ENCODE assay signal across 26 cellular contexts in genomic region chr2:15754703-15755099, GRCh38.
"Had no signal": no experiment of that assay in that cellular context is flagged by ENCODE, and none has a peak within 500 bp of the region (broad histone marks: within the 10 kb centered on the region; RNA-seq: fewer than 3 reads in every experiment).

No MANE protein-coding gene starts in this region.

- H3K4me3 ChIP-seq: K562, Peyer's patch had no signal

- H3K9me3 ChIP-seq: Peyer's patch had no signal

- H3K27me3 ChIP-seq: Peyer's patch had no signal

- FAIRE-seq: astrocyte, K562 had no signal

- DNase-seq: activated CD4-positive, alpha-beta T cell treated with anti-CD3 and anti-CD28 coated beads for 48 hours; activated CD4-positive, alpha-beta T cell treated with anti-CD3 and anti-CD28 coated beads, Interleukin-2, amount 50 U/mL, for 4 hours; activated CD4-positive, CD25-positive, alpha-beta regulatory T cell treated with anti-CD3 and anti-CD28 coated beads, Interleukin-2, amount 50 U/mL, for 72 hours; activated CD8-positive, alpha-beta T cell treated with anti-CD3 and anti-CD28 coated beads, Interleukin-2, amount 10 ng/mL, durations not matched to agents 7 days and 5 days; activated effector memory CD4-positive, alpha-beta T cell treated with anti-CD3 and anti-CD28 coated beads, Interleukin-2, amount 50 U/mL, for 16 hours; activated naive CD4-positive, alpha-beta T cell treated with Interleukin-2 at 50 U/mL for 16 hours; activated T-cell treated with anti-CD3 and anti-CD28 coated beads, Interleukin-2, amount 50 U/mL, for 1 hour; amygdala; Karpas-422; MM.1S; NCI-H1105; NCI-H1436; NCI-H1694 treated with DMSO at 0.1 percent for 48 hours; NCI-H2029 treated with DMSO at 0.1 percent for 48 hours; NCI-H345; NCI-H510A; NCI-H526 treated with DMSO at 0.1 percent for 48 hours; NK-92 treated with Interleukin-12 subunit alpha and Interleukin-12 subunit beta, amount 100 ng/mL, for 24 hours; Peyer's patch; SHP77 treated with DMSO at 0.1 percent for 48 hours; T-helper 17 cell; T-helper 9 cell had no signal

- H3K27ac ChIP-seq: Peyer's patch, RWPE1 had no signal

- H3K36me3 ChIP-seq: Peyer's patch had no signal

- ATAC-seq: activated CD8-positive, alpha-beta T cell treated with anti-CD3 and anti-CD28 coated beads, Interleukin-2, amount 10 ng/mL, durations not matched to agents 7 days and 5 days; K562; T-helper 17 cell; WTC11 had no signal
